1 cellular context compared by ENCODE assay signal in genomic region chr3:64225695-64226499, GRCh38.
TF ChIP-seq lines count a peak whose summit lies in the region.

No MANE protein-coding gene starts in this region.

TF ChIP-seq in SK-N-SH treated with all-trans-retinoic acid at 6 μM for 48 hours, 23 proteins besides CTCF, POLR2A, EP300 and RAD21 (continued from another document):
- no peak for TF ChIP-seq PATZ1 (CRISPR knock-in tag; IDR thresholded peaks at IDR 0.05; ENCODE audit: borderline replicate concordance)
- no peak for TF ChIP-seq CREB5 (CRISPR knock-in tag; IDR thresholded peaks at IDR 0.05; ENCODE audit: low read depth)
